In the genomic region with DNA sequence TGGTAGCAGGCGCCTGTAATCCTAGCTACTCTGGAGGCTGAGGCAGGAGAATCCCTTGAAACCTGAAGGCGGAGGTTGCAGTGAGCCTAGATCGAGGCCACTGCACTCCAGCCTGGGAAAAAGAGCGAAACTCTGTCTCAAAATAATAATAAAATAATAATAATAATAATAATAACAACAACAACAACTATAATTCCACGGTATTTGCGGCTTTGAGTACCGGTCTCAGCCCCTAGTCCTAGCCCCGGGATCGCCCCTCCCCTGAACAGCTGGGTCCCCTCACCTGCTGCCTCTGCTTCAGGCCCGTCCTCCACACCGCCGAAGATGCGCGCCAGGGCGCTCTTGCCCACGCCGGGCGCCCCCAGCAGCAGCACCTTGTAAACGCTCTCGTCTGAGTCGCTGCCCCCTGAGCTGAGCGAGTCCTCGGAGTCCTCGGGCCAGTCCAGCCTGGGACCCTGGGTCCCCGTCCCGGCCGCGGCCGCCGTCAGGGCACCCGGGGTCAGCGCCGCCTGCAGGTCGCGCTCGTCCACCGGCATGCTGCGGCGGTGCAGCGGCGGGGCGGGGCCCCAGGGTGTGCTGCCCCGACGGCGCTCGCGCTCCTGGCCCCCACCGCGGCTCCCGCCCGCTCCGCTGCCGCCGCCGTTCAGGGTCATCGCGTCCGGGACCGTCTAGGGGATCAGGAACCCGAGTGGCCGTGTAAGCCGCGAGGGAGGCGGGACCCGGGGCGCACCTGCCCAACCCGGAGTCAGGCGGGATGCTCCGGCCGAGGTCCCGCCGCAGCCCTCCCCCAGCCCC, we compare ENCODE assay signal across 8 cellular contexts. TPM values are rescaled to one million over a fixed set of nuclear protein-coding genes. Genes with fewer than 3 reads are reported as not detected.
DNase-seq lines count a peak whose midpoint lies in the region; ATAC-seq and TF ChIP-seq lines count a peak whose summit lies in the region.

No MANE protein-coding gene starts in this region.

- H3K27ac ChIP-seq in GM23248 (no peak overlapping the region), aorta (ENCODE audit: low read depth in 1 of 2, low read length in 2 of 2) (peak overlapping the region; percentile 3 to 89)

- in situ Hi-C loops in GM23248 (cut with MboI) = no loop called here

- no peaks in the 10 kb centered on the region for H3K36me3 Mint-ChIP-seq in activated CD4-positive, alpha-beta T cell treated with anti-CD3 and anti-CD28 coated beads, Interleukin-2, amount 10 ng/mL, durations not matched to agents 24 days and 14 days (ENCODE audit: low read depth)
- H3K36me3 Mint-ChIP-seq in endothelial cell (ENCODE audit: low read depth, unreplicated experiment) = no peaks in the 10 kb centered on the region
- peaks cover 0 to 3% (median 0%) of the 10 kb centered on the region in 3 donors for H3K36me3 Mint-ChIP-seq in naive thymus-derived CD8-positive, alpha-beta T cell

- no peak for DNase-seq in AG09309 (ENCODE audit: low read depth)
- DNase-seq in GM23248 = peak; percentile 63
- peak; percentile 84 for DNase-seq in activated CD4-positive, alpha-beta T cell treated with anti-CD3 and anti-CD28 coated beads, Interleukin-2, amount 10 ng/mL, durations not matched to agents 24 days and 14 days
- peak; percentile 69 for DNase-seq in endothelial cell (ENCODE audit: low spot score)
- DNase-seq in naive thymus-derived CD8-positive, alpha-beta T cell = peak in 7 of 10 donors; percentile 17 to 45 (median 30)
- peak in 1 of 2 donors; percentile 88 for DNase-seq in aorta
- DNase-seq in posterior cingulate gyrus = no peak
- no peak for DNase-seq in A172 (ENCODE audit: low spot score)

- TF ChIP-seq CTCF in AG09309 (IDR thresholded peaks at IDR 0.05; ENCODE audit: control insufficient read depth, insufficient read depth, low read depth, low read length, missing control alignments) (peak; percentile 18), endothelial cell (IDR thresholded peaks at IDR 0.05; ENCODE audit: unreplicated experiment) (peak; percentile 49)

- H3K9ac ChIP-seq in GM23248 = peak overlapping the region; percentile 47

- H3K9me3 ChIP-seq in GM23248 (ENCODE audit: low read depth) (no peaks in the 10 kb centered on the region), aorta (ENCODE audit: control insufficient read depth, low read length) (no peaks in the 10 kb centered on the region)

- H3K9me3 Mint-ChIP-seq in activated CD4-positive, alpha-beta T cell treated with anti-CD3 and anti-CD28 coated beads, Interleukin-2, amount 10 ng/mL, durations not matched to agents 24 days and 14 days = no peaks in the 10 kb centered on the region
- no peaks in the 10 kb centered on the region for H3K9me3 Mint-ChIP-seq in endothelial cell (ENCODE audit: unreplicated experiment)
- no peaks in the 10 kb centered on the region for H3K9me3 Mint-ChIP-seq in naive thymus-derived CD8-positive, alpha-beta T cell

- H3K4me1 ChIP-seq in GM23248 (ENCODE audit: insufficient read depth) (peaks cover 26% of the 10 kb centered on the region), aorta (ENCODE audit: control insufficient read depth in 1 of 2, insufficient read depth in 2 of 2, low read length in 2 of 2) (no peaks in the 10 kb centered on the region)

- 12 to 21% methylated on average over 34 to 52 of the region's 72 CpGs for WGBS in GM23248 (ENCODE audit: low coverage in 1 of 2, low lambda C conversion rate in 2 of 2, missing lambda C conversion rate in 2 of 2), 2 experiments
- 6 to 8% methylated on average over 59 to 72 of the region's 72 CpGs for WGBS in aorta, 2 donors

- POLR2A ChIA-PET in naive thymus-derived CD8-positive, alpha-beta T cell (lab: Charles Lee) = interaction anchor here (0.7 kb wide), 1 partner anchor 9 kb away, joined by 3 read pairs; no protein-coding TSS in a partner anchor

- peak overlapping the region; percentile 75 for H3K4me3 Mint-ChIP-seq in activated CD4-positive, alpha-beta T cell treated with anti-CD3 and anti-CD28 coated beads, Interleukin-2, amount 10 ng/mL, durations not matched to agents 24 days and 14 days
- H3K4me3 Mint-ChIP-seq in endothelial cell (ENCODE audit: unreplicated experiment) = no peak overlapping the region
- H3K4me3 Mint-ChIP-seq in naive thymus-derived CD8-positive, alpha-beta T cell = peak overlapping the region in 8 of 10 donors; percentile 22 to 71 (median 59)

- ATAC-seq in naive thymus-derived CD8-positive, alpha-beta T cell = peak; percentile 72 to 86
- ATAC-seq in aorta (ENCODE audit: low FRiP score) = peak; percentile 57

- intact Hi-C loops in activated CD4-positive, alpha-beta T cell treated with anti-CD3 and anti-CD28 coated beads, Interleukin-2, amount 10 ng/mL, durations not matched to agents 24 days and 14 days (cut with micrococcal nuclease) = loop anchor here (5.0 kb wide), 1 partner anchor 42 kb away; the partner anchor contains the start of gene PDP2
- intact Hi-C loops in aorta (cut with DNase I) = loop anchor here in 1 of 2 donors (2.0 kb wide), 1 partner anchor 26 kb away; no protein-coding TSS in a partner anchor
- intact Hi-C loops in posterior cingulate gyrus (cut with DNase I) = no loop called here

- peaks cover 30% of the 10 kb centered on the region for H3F3A ChIP-seq in GM23248 (ENCODE audit: insufficient read depth)

- H3K27ac Mint-ChIP-seq in activated CD4-positive, alpha-beta T cell treated with anti-CD3 and anti-CD28 coated beads, Interleukin-2, amount 10 ng/mL, durations not matched to agents 24 days and 14 days = no peak overlapping the region
- H3K27ac Mint-ChIP-seq in endothelial cell (ENCODE audit: unreplicated experiment) = no peak overlapping the region
- peak overlapping the region in 1 of 10 donors; percentile 59 for H3K27ac Mint-ChIP-seq in naive thymus-derived CD8-positive, alpha-beta T cell

- H3K9me2 ChIP-seq in GM23248 (ENCODE audit: insufficient read depth) = no peaks in the 10 kb centered on the region

- peaks cover 18% of the 10 kb centered on the region for H3K27me3 ChIP-seq in GM23248 (replicated peaks; ENCODE audit: insufficient read depth)
- H3K27me3 ChIP-seq in aorta (ENCODE audit: control insufficient read depth in 1 of 2, insufficient read depth in 2 of 2, low read length in 1 of 2) = no peaks in the 10 kb centered on the region

- H3K4me2 ChIP-seq in GM23248 (ENCODE audit: unreplicated experiment) = peak overlapping the region; percentile 61

- H3K36me3 ChIP-seq in GM23248 (ENCODE audit: low read depth) (no peaks in the 10 kb centered on the region), aorta (ENCODE audit: control insufficient read depth in 1 of 2, insufficient read depth in 2 of 2, low read length in 1 of 2) (no peaks in the 10 kb centered on the region)

- no peaks in the 10 kb centered on the region for H3K79me2 ChIP-seq in GM23248 (ENCODE audit: insufficient read depth)

- peaks cover 38% of the 10 kb centered on the region for H3K27me3 Mint-ChIP-seq in activated CD4-positive, alpha-beta T cell treated with anti-CD3 and anti-CD28 coated beads, Interleukin-2, amount 10 ng/mL, durations not matched to agents 24 days and 14 days
- H3K27me3 Mint-ChIP-seq in endothelial cell (ENCODE audit: unreplicated experiment) = peaks cover 20% of the 10 kb centered on the region
- peaks cover 11 to 43% (median 18%) of the 10 kb centered on the region in 5 donors for H3K27me3 Mint-ChIP-seq in naive thymus-derived CD8-positive, alpha-beta T cell

- H4K20me1 ChIP-seq in GM23248 (ENCODE audit: insufficient read depth) = no peaks in the 10 kb centered on the region

- peak overlapping the region; percentile 47; the same call in 1 of the 2 replicates for H2AFZ ChIP-seq in GM23248

- H3K4me3 ChIP-seq in AG09309 (ENCODE audit: control insufficient read depth, low read depth, low read length) (peak overlapping the region; percentile 32), GM23248 (peak overlapping the region; percentile 51), aorta (ENCODE audit: low read length in 2 of 2) (peak overlapping the region; percentile 49 to 80)

- peaks cover 26% of the 10 kb centered on the region for H3K4me1 Mint-ChIP-seq in activated CD4-positive, alpha-beta T cell treated with anti-CD3 and anti-CD28 coated beads, Interleukin-2, amount 10 ng/mL, durations not matched to agents 24 days and 14 days
- H3K4me1 Mint-ChIP-seq in endothelial cell (ENCODE audit: unreplicated experiment) = no peaks in the 10 kb centered on the region
- H3K4me1 Mint-ChIP-seq in naive thymus-derived CD8-positive, alpha-beta T cell = peaks cover 2 to 15% (median 6%) of the 10 kb centered on the region in 4 donors

RNA-seq across cellular contexts. Expression of gene RRAD, which starts 0.6 kb away (rescaled TPM):
- 0.22 and 1.1 TPM in 2 replicates for total RNA-seq in GM23248 (2014; rRNA removed; shearing (Covaris generic))
- polyA plus RNA-seq in GM23248 (2016; fragmentation: Nextera tagmentation; extraction: Ambion mirVana) (0.70 and 0.76 TPM in 2 replicates), aorta (10 to 100 TPM; 16.2 to 35.2 TPM)
- 1.3 TPM in 2 replicates for total RNA-seq in activated CD4-positive, alpha-beta T cell treated with anti-CD3 and anti-CD28 coated beads, Interleukin-2, amount 10 ng/mL, durations not matched to agents 24 days and 14 days
- total RNA-seq in endothelial cell (ENCODE audit: unreplicated experiment) (not detected), aorta (10 to 100 TPM; 23.6 to 30.1 TPM)
- under 1 TPM in 1 of 2 experiments, not detected in 1; 0.55 TPM for total RNA-seq in naive thymus-derived CD8-positive, alpha-beta T cell
- polyA plus RNA-seq in naive thymus-derived CD8-positive, alpha-beta T cell = not detected
- total RNA-seq in A172 (2014; rRNA removed; shearing (Covaris generic)) = 1.0 and 2.8 TPM in 2 replicates

RNA-seq across cellular contexts. Expression of gene CDH16, which starts 6.0 kb away (rescaled TPM):
- not detected in 2 replicates for total RNA-seq in GM23248 (2014; rRNA removed; shearing (Covaris generic))
- polyA plus RNA-seq in GM23248 (2016; fragmentation: Nextera tagmentation; extraction: Ambion mirVana) (not detected in 2 replicates), aorta (under 1 TPM in 1 of 2 donors, not detected in 1; 0.18 TPM)
- total RNA-seq in activated CD4-positive, alpha-beta T cell treated with anti-CD3 and anti-CD28 coated beads, Interleukin-2, amount 10 ng/mL, durations not matched to agents 24 days and 14 days = not detected in 2 replicates
- total RNA-seq in endothelial cell (ENCODE audit: unreplicated experiment) (not detected), aorta (not detected)
- not detected for total RNA-seq in naive thymus-derived CD8-positive, alpha-beta T cell
- polyA plus RNA-seq in naive thymus-derived CD8-positive, alpha-beta T cell = not detected
- total RNA-seq in A172 (2014; rRNA removed; shearing (Covaris generic)) = not detected in 2 replicates

RNA-seq across cellular contexts. Expression of gene CIAO2B, which starts 9.5 kb away (rescaled TPM):
- total RNA-seq in GM23248 (2014; rRNA removed; shearing (Covaris generic)) = 76.1 and 111 TPM in 2 replicates
- polyA plus RNA-seq in GM23248 (2016; fragmentation: Nextera tagmentation; extraction: Ambion mirVana) (173 and 182 TPM in 2 replicates), aorta (100 to 1,000 TPM; 149 to 165 TPM)
- 170 and 176 TPM in 2 replicates for total RNA-seq in activated CD4-positive, alpha-beta T cell treated with anti-CD3 and anti-CD28 coated beads, Interleukin-2, amount 10 ng/mL, durations not matched to agents 24 days and 14 days
- total RNA-seq in endothelial cell (ENCODE audit: unreplicated experiment) (38.8 TPM), aorta (10 to 100 TPM; 51.9 to 62.4 TPM)
- total RNA-seq in naive thymus-derived CD8-positive, alpha-beta T cell = 10 to 100 TPM; 57.6 to 64.4 TPM
- polyA plus RNA-seq in naive thymus-derived CD8-positive, alpha-beta T cell = 100 to 1,000 TPM in 1 of 3 donors, 10 to 100 TPM in 2; 86.1 to 110 (median 91.3) TPM
- 150 and 174 TPM in 2 replicates for total RNA-seq in A172 (2014; rRNA removed; shearing (Covaris generic))

RNA-seq across cellular contexts. Expression of gene CES2, which starts 10.6 kb away (rescaled TPM):
- total RNA-seq in GM23248 (2014; rRNA removed; shearing (Covaris generic)) = 32.3 and 46.8 TPM in 2 replicates
- polyA plus RNA-seq in GM23248 (2016; fragmentation: Nextera tagmentation; extraction: Ambion mirVana) (33.9 and 37.6 TPM in 2 replicates), aorta (10 to 100 TPM; 20.5 to 34.4 TPM)
- total RNA-seq in activated CD4-positive, alpha-beta T cell treated with anti-CD3 and anti-CD28 coated beads, Interleukin-2, amount 10 ng/mL, durations not matched to agents 24 days and 14 days = 30.6 and 33.6 TPM in 2 replicates
- total RNA-seq in endothelial cell (ENCODE audit: unreplicated experiment) (26.7 TPM), aorta (10 to 100 TPM; 32.7 to 42.1 TPM)
- total RNA-seq in naive thymus-derived CD8-positive, alpha-beta T cell = 10 to 100 TPM; 56.7 to 62.7 TPM
- polyA plus RNA-seq in naive thymus-derived CD8-positive, alpha-beta T cell = 10 to 100 TPM; 21.1 to 31.2 (median 31.2) TPM
- total RNA-seq in A172 (2014; rRNA removed; shearing (Covaris generic)) = 19.7 TPM in 2 replicates

RNA-seq across cellular contexts. Expression of gene CES3, which starts 36.3 kb away (rescaled TPM):
- total RNA-seq in GM23248 (2014; rRNA removed; shearing (Covaris generic)) = not detected in 2 replicates
- polyA plus RNA-seq in GM23248 (2016; fragmentation: Nextera tagmentation; extraction: Ambion mirVana) (not detected in 2 replicates), aorta (1 to 10 TPM in 1 of 2 donors, under 1 TPM in 1; 0.15 to 1.5 TPM)
- 6.8 and 7.0 TPM in 2 replicates for total RNA-seq in activated CD4-positive, alpha-beta T cell treated with anti-CD3 and anti-CD28 coated beads, Interleukin-2, amount 10 ng/mL, durations not matched to agents 24 days and 14 days
- total RNA-seq in endothelial cell (ENCODE audit: unreplicated experiment) (2.5 TPM), aorta (1 to 10 TPM; 1.0 to 2.4 TPM)
- under 1 TPM; 0.10 to 0.16 TPM for total RNA-seq in naive thymus-derived CD8-positive, alpha-beta T cell
- not detected for polyA plus RNA-seq in naive thymus-derived CD8-positive, alpha-beta T cell
- total RNA-seq in A172 (2014; rRNA removed; shearing (Covaris generic)) = 0.05 and 0.17 TPM in 2 replicates

Comparison
In these comparisons a context has a peak if more than half of its experiments do, and no peak if none do; other contexts are left out.
1. DNase-seq: peak in GM23248 (single experiment), activated CD4-positive, alpha-beta T cell treated with anti-CD3 and anti-CD28 coated beads, Interleukin-2, amount 10 ng/mL, durations not matched to agents 24 days and 14 days (single experiment), endothelial cell (single experiment) and naive thymus-derived CD8-positive, alpha-beta T cell (7 of 10); none in AG09309 (single experiment), posterior cingulate gyrus (0 of 10) and A172 (single experiment).
2. Peak in every context shown above with its lines, with median percentiles within 50 percentile points of each other: H3K4me3 ChIP-seq.